Comparison of ENCODE assay signal across 11 cellular contexts in genomic region chr16:54933281-54934150, GRCh38. TPM values are rescaled to one million over a fixed set of nuclear protein-coding genes. Genes with fewer than 3 reads are reported as not detected.
DNase-seq lines count a peak whose midpoint lies in the region; ATAC-seq, FAIRE-seq and TF ChIP-seq lines count a peak whose summit lies in the region.
"Had no signal": no experiment of that assay in that cellular context is flagged by ENCODE, and none has a peak within 500 bp of the region (broad histone marks: within the 10 kb centered on the region; RNA-seq: fewer than 3 reads in every experiment).

No MANE protein-coding gene starts in this region.

- POLR2A ChIA-PET in AG04449 (lab: Yijun Ruan, JAX) = no interaction called here

- H3K23ac ChIP-seq in mesendoderm (ENCODE audit: low read length) = no peak overlapping the region

- H2BK15ac ChIP-seq in mesendoderm (replicated peaks; ENCODE audit: low read depth) = no peak overlapping the region

- no peaks in the 10 kb centered on the region for H3K79me1 ChIP-seq in mesendoderm (ENCODE audit: low read length)

- H2AK5ac ChIP-seq in mesendoderm (ENCODE audit: low read length) = no peak overlapping the region

- FAIRE-seq in endometrium (lab: Jason Lieb, UNC) = peak; percentile 81

- H3K9ac ChIP-seq in mesendoderm (ENCODE audit: low read length) = peak overlapping the region; percentile 45

- peak overlapping the region; percentile 34 for H3K56ac ChIP-seq in mesendoderm (ENCODE audit: low read length)

- CTCF ChIA-PET in AG04449 (lab: Yijun Ruan, JAX) = interaction anchor here (1.5 to 4.0 kb wide), 2 partner anchors 438 to 651 kb away, joined by 3 to 17 read pairs; no protein-coding TSS in a partner anchor

- H2BK5ac ChIP-seq in mesendoderm (ENCODE audit: low read length) = no peak overlapping the region

- peaks cover 3% of the 10 kb centered on the region for H3K4me1 ChIP-seq in mesendoderm (ENCODE audit: control insufficient read depth, low read depth, low read length)
- peaks cover 0 to 51% (median 19%) of the 10 kb centered on the region in 4 donors for H3K4me1 ChIP-seq in tibial artery

- H3K27ac ChIP-seq in mesendoderm (ENCODE audit: low read depth, low read length) = no peak overlapping the region
- H3K27ac ChIP-seq in caudate nucleus (ENCODE audit: low read depth, low read length) = no peak overlapping the region
- H3K27ac ChIP-seq in tibial artery = no peak overlapping the region
- H3K27ac ChIP-seq: RWPE1, transverse colon had no signal

- no peak overlapping the region for H4K8ac ChIP-seq in mesendoderm (ENCODE audit: low read depth, low read length)

- no peaks in the 10 kb centered on the region for H3K79me2 ChIP-seq in mesendoderm (ENCODE audit: control insufficient read depth, insufficient read depth, low read length)

- ATAC-seq in SK-N-SH treated with all-trans-retinoic acid at 6 μM for 48 hours = no peak

- intact Hi-C loops in tibial artery (cut with DNase I; ENCODE audit: low total_unique reads) = loop anchor here (5.0 kb wide), 4 partner anchors 286 to 741 kb away; partner anchors contain the start of gene IRX3

- no peak overlapping the region for H4K5ac ChIP-seq in mesendoderm (ENCODE audit: low read length)

- H3K4me3 ChIP-seq in AG04449 (ENCODE audit: low read depth, low read length) (peak overlapping the region; percentile 78), mesendoderm (ENCODE audit: low read length) (no peak overlapping the region), tibial artery (peak overlapping the region in 1 of 2 donors; percentile 15)
- H3K4me3 ChIP-seq: transverse colon had no signal

- no peaks in the 10 kb centered on the region for H3K36me3 ChIP-seq in mesendoderm (ENCODE audit: control insufficient read depth, insufficient read depth, low read length)
- H3K36me3 ChIP-seq in tibial artery = peaks cover 0 to 31% (median 0%) of the 10 kb centered on the region in 3 donors
- H3K36me3 ChIP-seq: transverse colon had no signal

- no peak for DNase-seq in AG04449 (ENCODE audit: low read depth, low spot score)
- peak; percentile 27 for DNase-seq in GM03348 (ENCODE audit: low spot score)
- peak; percentile 18 for DNase-seq in mesendoderm
- DNase-seq in MV-4-11 (lab: John Stamatoyannopoulos, UW) = no peak
- no peak for DNase-seq in caudate nucleus (lab: John Stamatoyannopoulos, UW)
- DNase-seq in tibial artery = no peak
- DNase-seq: NCI-H187 treated with DMSO at 0.1 percent for 48 hours, transverse colon had no signal

- no CpG with 5 or more reads among the region's 69 CpGs for WGBS in mesendoderm (ENCODE audit: extremely low coverage, insufficient coverage, low lambda C conversion rate)

- peak overlapping the region; percentile 52 for H3K4me2 ChIP-seq in mesendoderm (ENCODE audit: low read length)

- H2BK120ac ChIP-seq in mesendoderm (ENCODE audit: low read depth, low read length) = no peak overlapping the region

- no peak for TF ChIP-seq CTCF in AG04449 (IDR thresholded peaks at IDR 0.05; ENCODE audit: insufficient read depth, low read length, missing control alignments)
- TF ChIP-seq CTCF in tibial artery (IDR thresholded peaks at IDR 0.05) = no peak

- H3K18ac ChIP-seq in mesendoderm (ENCODE audit: low read length) = no peak overlapping the region

- no peaks in the 10 kb centered on the region for H3K9me3 ChIP-seq in tibial artery
- H3K9me3 ChIP-seq: transverse colon had no signal

- H3K27me3 ChIP-seq in mesendoderm (ENCODE audit: insufficient read depth, low read length, poor library complexity) = peaks cover 57% of the 10 kb centered on the region
- H3K27me3 ChIP-seq in tibial artery = no peaks in the 10 kb centered on the region

- no peak overlapping the region for H3K4ac ChIP-seq in mesendoderm (ENCODE audit: low read depth, low read length)

TF ChIP-seq in SK-N-SH treated with all-trans-retinoic acid at 6 μM for 48 hours, 23 proteins besides CTCF, POLR2A, EP300 and RAD21:
- TF ChIP-seq PPARA (CRISPR knock-in tag; IDR thresholded peaks at IDR 0.05; ENCODE audit: borderline replicate concordance) (no peak), CSRNP3 (CRISPR knock-in tag; IDR thresholded peaks at IDR 0.05) (no peak), CREB5 (CRISPR knock-in tag; IDR thresholded peaks at IDR 0.05; ENCODE audit: low read depth) (no peak), RARB (CRISPR knock-in tag; IDR thresholded peaks at IDR 0.05) (no peak)

RNA-seq across cellular contexts. Expression of gene IRX5, which starts 2.9 kb away (rescaled TPM):
- polyA plus RNA-seq in mesendoderm (2013, experiment 1 of 2) = 0.27 TPM
- polyA plus RNA-seq in mesendoderm (2013, experiment 2 of 2) = 0.21 TPM

Comparison
In these comparisons a context has a peak if more than half of its experiments do, and no peak if none do; other contexts are left out.
1. DNase-seq: peak in GM03348 (single experiment) and mesendoderm (single experiment); none in AG04449 (single experiment), MV-4-11 (single experiment), caudate nucleus (0 of 61) and tibial artery (0 of 2).